ENCODE assay signal across 19 cellular contexts in genomic region chr20:18989736-18990474, GRCh38.
A peak's percentile ranks its signal among the peaks of the same experiment; 100 is the strongest.
DNase-seq lines count a peak whose midpoint lies in the region; ATAC-seq and TF ChIP-seq lines count a peak whose summit lies in the region.
"Had no signal": no experiment of that assay in that cellular context is flagged by ENCODE, and none has a peak within 500 bp of the region (broad histone marks: within the 10 kb centered on the region; RNA-seq: fewer than 3 reads in every experiment).

No MANE protein-coding gene starts in this region.

- TF ChIP-seq CTCF in lower leg skin (IDR thresholded peaks at IDR 0.05) (no peak), psoas muscle (IDR thresholded peaks at IDR 0.05) (no peak)

- peak in 3 of 4 donors; percentile 61 to 70 (median 69) for ATAC-seq in psoas muscle
- ATAC-seq: activated CD4-positive, alpha-beta T cell treated with anti-CD3 and anti-CD28 coated beads for 36 hours; left lobe of liver; naive thymus-derived CD8-positive, alpha-beta T cell had no signal

- no peaks in the 10 kb centered on the region for H3K36me3 ChIP-seq in psoas muscle (ENCODE audit: insufficient read depth in 1 of 2, low read depth in 1 of 2)
- H3K36me3 ChIP-seq: BE2C had no signal

- DNase-seq in NCI-H82 (lab: John Stamatoyannopoulos, UW) (peak; percentile 15), NCI-H82 treated with DMSO at 0.1 percent for 48 hours (lab: John Stamatoyannopoulos, UW; ENCODE audit: unreplicated experiment) (no peak), lower leg skin (ENCODE audit: low spot score in 2 of 2) (peak; percentile 52 to 81), psoas muscle (peak; percentile 43 to 58), ureter (ENCODE audit: low spot score) (peak; percentile 79), glomerular visceral epithelial cell (ENCODE audit: extremely low spot score) (no peak), iPS-NIHi7 (ENCODE audit: extremely low spot score) (no peak)
- no peak for DNase-seq in activated CD4-positive, alpha-beta T cell treated with anti-CD3 and anti-CD28 coated beads for 48 hours
- DNase-seq: activated CD4-positive, alpha-beta T cell treated with anti-CD3 and anti-CD28 coated beads for 36 hours; BE2C; GM23248; naive thymus-derived CD8-positive, alpha-beta T cell; NCI-H1048; NCI-H2081; NCI-H510A; SW 1271 had no signal

- no peaks in the 10 kb centered on the region for H3K27me3 ChIP-seq in psoas muscle (ENCODE audit: insufficient read depth in 3 of 3, low read length in 2 of 3)
- H3K27me3 ChIP-seq: BE2C had no signal

- H3K27ac ChIP-seq in psoas muscle = no peak overlapping the region
- H3K27ac ChIP-seq: 22Rv1, epithelial cell of prostate, GM23248 had no signal

- H3K4me3 ChIP-seq in lower leg skin (ENCODE audit: low read depth, poor library complexity, severe bottlenecking) (no peak overlapping the region), psoas muscle (no peak overlapping the region)
- H3K4me3 ChIP-seq: GM23248 had no signal

- intact Hi-C loops in lower leg skin (cut with DNase I; ENCODE audit: low total_unique reads) = no loop called here
- intact Hi-C loops in psoas muscle (cut with DNase I) = no loop called here

- no peaks in the 10 kb centered on the region for H3K9me3 ChIP-seq in psoas muscle
- H3K9me3 ChIP-seq: BE2C had no signal

- WGBS in lower leg skin, 2 donors = 37 to 40% methylated on average over 10 of the region's 10 CpGs
- WGBS in psoas muscle, 3 donors = 44 to 67% (median 50%) methylated on average over 10 of the region's 10 CpGs

- no peak for TF ChIP-seq POLR2A in lower leg skin (IDR thresholded peaks at IDR 0.05)

- H3K4me1 ChIP-seq in psoas muscle = no peaks in the 10 kb centered on the region
- H3K4me1 ChIP-seq: BE2C had no signal

Comparison
In these comparisons a context has a peak if more than half of its experiments do, and no peak if none do; other contexts are left out.
1. DNase-seq: peak in NCI-H82 (single experiment), lower leg skin (2 of 2), psoas muscle (2 of 2) and ureter (single experiment); none in NCI-H82 treated with DMSO at 0.1 percent for 48 hours (single experiment), glomerular visceral epithelial cell (single experiment), iPS-NIHi7 (single experiment) and activated CD4-positive, alpha-beta T cell treated with anti-CD3 and anti-CD28 coated beads for 48 hours (single experiment).